6 cellular contexts compared by ENCODE assay signal in the genomic region with DNA sequence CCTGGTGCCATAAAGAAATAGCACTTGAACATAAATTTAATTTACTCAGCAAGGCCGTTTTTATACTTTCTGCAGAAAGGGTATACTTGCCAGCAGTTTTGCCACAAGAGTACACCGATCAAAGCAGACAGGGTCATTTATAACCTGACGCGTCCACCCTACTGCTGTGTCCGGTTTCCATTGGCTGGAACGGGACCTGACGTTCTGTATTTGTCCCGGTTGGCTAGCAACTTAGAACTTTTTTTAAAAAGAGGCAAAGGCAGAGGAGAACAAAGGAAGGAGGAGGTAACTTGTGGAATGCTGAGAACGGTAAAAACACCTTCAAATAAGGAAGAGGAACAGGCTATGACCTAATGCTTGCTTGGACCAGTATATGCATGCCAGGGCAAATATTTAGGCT. TPM values are rescaled to one million over a fixed set of nuclear protein-coding genes. Genes with fewer than 3 reads are reported as not detected.
A peak's percentile ranks its signal among the peaks of the same experiment; 100 is the strongest.
DNase-seq lines count a peak whose midpoint lies in the region; ATAC-seq, FAIRE-seq and TF ChIP-seq lines count a peak whose summit lies in the region.
"Not testable (repeated sequence)": the region's sequence is repeated elsewhere in the genome, so short reads cannot be mapped to it uniquely, and the experiment has no call there.

No MANE protein-coding gene starts in this region.

- H3K9me3 ChIP-seq in mammary epithelial cell (replicated peaks; ENCODE audit: insufficient read depth, low read length); esophagus squamous epithelium; keratinocyte (ENCODE audit: control insufficient read depth, low read depth, low read length); neutrophil: not testable (repeated sequence)

- 63% methylated on average over 8 of the region's 9 CpGs for WGBS in mammary epithelial cell (ENCODE audit: low coverage, missing lambda C conversion rate)
- 42 to 49% methylated on average over 8 to 9 of the region's 9 CpGs for WGBS in esophagus squamous epithelium, 2 donors

- FAIRE-seq in keratinocyte (lab: Jason Lieb, UNC), result peak; percentile 59

- CTCF ChIA-PET in mammary epithelial cell (lab: Charles Lee; ENCODE audit: low non-redundant PET), result not testable (repeated sequence)

- H3K36me3 Mint-ChIP-seq in GM23338 (ENCODE audit: low read depth), result not testable (repeated sequence)

- not testable (repeated sequence) for BruUV-seq in mammary epithelial cell (replicated peaks; lab: Mats Ljungman, UMichigan)

- peak overlapping the region; percentile 73 for H3K27ac Mint-ChIP-seq in GM23338

- dilution Hi-C loops in mammary epithelial cell (cut with HindIII; ENCODE audit: low sequenced_read_pairs); keratinocyte (cut with MboI; ENCODE audit: extremely low pct_ligation_motif_present, low sequenced_read_pairs): not testable (repeated sequence)

- not testable (repeated sequence) for H2AFZ ChIP-seq in GM23338; mammary epithelial cell (ENCODE audit: low read depth, low read length)
- peak overlapping the region; percentile 39 for H2AFZ ChIP-seq in keratinocyte (ENCODE audit: control insufficient read depth, low read length)

- not testable (repeated sequence) for H3K4me1 ChIP-seq in GM23338 (ENCODE audit: insufficient read depth); mammary epithelial cell (ENCODE audit: insufficient read depth, low read length)
- H3K4me1 ChIP-seq in esophagus squamous epithelium, result peaks cover 0 to 42% (median 15%) of the 10 kb centered on the region in 3 donors
- peaks cover 11% of the 10 kb centered on the region for H3K4me1 ChIP-seq in keratinocyte (ENCODE audit: control insufficient read depth, extremely low read depth, insufficient read depth, low read length)
- H3K4me1 ChIP-seq in neutrophil (ENCODE audit: control insufficient read depth in 1 of 2, insufficient read depth in 1 of 2, low read depth in 1 of 2, low read length in 1 of 2), result peaks cover 14 to 15% of the 10 kb centered on the region in 2 experiments

- not testable (repeated sequence) for H3K4me3 ChIP-seq in GM23338; mammary epithelial cell (replicated peaks in 1 of 3; ENCODE audit: insufficient read depth in 1 of 3, low read depth in 2 of 3, low read length in 3 of 3); epithelial cell of esophagus (ENCODE audit: low read length); esophagus squamous epithelium; keratinocyte (ENCODE audit: control insufficient read depth in 2 of 3, extremely low read depth in 1 of 3, insufficient read depth in 2 of 3, low read depth in 1 of 3, low read length in 3 of 3); neutrophil (ENCODE audit: low read depth in 1 of 2, low read length in 1 of 2)

- TF ChIP-seq CTCF in GM23338 (conservative IDR thresholded peaks at IDR 0.05; ENCODE audit: low read depth in 2 of 2); mammary epithelial cell (conservative IDR thresholded peaks at IDR 0.05 in 1 of 2, IDR thresholded peaks at IDR 0.05 in 1 of 2; ENCODE audit: extremely low read depth in 1 of 2, insufficient read depth in 1 of 2, low read depth in 1 of 2, low read length in 2 of 2); epithelial cell of esophagus (IDR thresholded peaks at IDR 0.05; ENCODE audit: insufficient read depth, low read depth, low read length, missing control alignments); esophagus squamous epithelium (IDR thresholded peaks at IDR 0.05); keratinocyte (optimal IDR thresholded peaks at IDR 0.05 in 1 of 3, IDR thresholded peaks at IDR 0.05 in 1 of 3, conservative IDR thresholded peaks at IDR 0.05 in 1 of 3; ENCODE audit: extremely low read depth in 1 of 3, insufficient read depth in 2 of 3, low read length in 3 of 3); neutrophil (IDR thresholded peaks at IDR 0.05): not testable (repeated sequence)

- DNase-seq in GM23338 (ENCODE audit: low spot score) (peak; percentile 24), mammary epithelial cell (peak; percentile 8), epithelial cell of esophagus (ENCODE audit: low read depth) (peak; percentile 45)
- DNase-seq in esophagus squamous epithelium (lab: John Stamatoyannopoulos, UW); keratinocyte (ENCODE audit: low read depth, low spot score): not testable (repeated sequence)

- not testable (repeated sequence) for H3K4me2 ChIP-seq in GM23338
- H3K4me2 ChIP-seq in mammary epithelial cell (ENCODE audit: insufficient read depth, low read depth, low read length) (peak overlapping the region; percentile 21), keratinocyte (ENCODE audit: control insufficient read depth, extremely low read depth, insufficient read depth, low read depth, low read length) (peak overlapping the region; percentile 59)

- H4K20me1 ChIP-seq in GM23338 (replicated peaks; ENCODE audit: insufficient read depth); mammary epithelial cell (ENCODE audit: insufficient read depth, low read length); keratinocyte (ENCODE audit: control insufficient read depth, extremely low read depth, insufficient read depth, low read length): not testable (repeated sequence)

- H3K79me2 ChIP-seq in GM23338 (replicated peaks; ENCODE audit: insufficient read depth); mammary epithelial cell (ENCODE audit: insufficient read depth, low read length); keratinocyte (ENCODE audit: control insufficient read depth, insufficient read depth, low read length): not testable (repeated sequence)

- H3K27me3 Mint-ChIP-seq in GM23338 (ENCODE audit: insufficient read depth, low read depth, poor library complexity), result not testable (repeated sequence)

- TF ChIP-seq POLR2A in esophagus squamous epithelium (IDR thresholded peaks at IDR 0.05), result not testable (repeated sequence)

- not testable (repeated sequence) for H3K9me1 ChIP-seq in keratinocyte (ENCODE audit: control insufficient read depth, extremely low read depth, insufficient read depth, low read length)

- not testable (repeated sequence) for H3K4me1 Mint-ChIP-seq in GM23338

- not testable (repeated sequence) for H3F3A ChIP-seq in GM23338 (replicated peaks; ENCODE audit: low read depth)

- H3K27me3 ChIP-seq in GM23338 (ENCODE audit: insufficient read depth); mammary epithelial cell (ENCODE audit: insufficient read depth, low read length); esophagus squamous epithelium; keratinocyte (ENCODE audit: control insufficient read depth, extremely low read depth, insufficient read depth, low read length); neutrophil: not testable (repeated sequence)

- H3K4me3 Mint-ChIP-seq in GM23338, result not testable (repeated sequence)

- in situ Hi-C loops in mammary epithelial cell (cut with MboI; ENCODE audit: low sequenced_read_pairs in 2 of 2), result not testable (repeated sequence)

- not testable (repeated sequence) for ATAC-seq in GM23338

- not testable (repeated sequence) for H3K9me2 ChIP-seq in GM23338 (ENCODE audit: insufficient read depth)

- intact Hi-C loops in mammary epithelial cell (cut with micrococcal nuclease); esophagus squamous epithelium (cut with DNase I): not testable (repeated sequence)

- H3K27ac ChIP-seq in GM23338 (ENCODE audit: low read depth); keratinocyte (ENCODE audit: control insufficient read depth, insufficient read depth, low read length): not testable (repeated sequence)
- peak overlapping the region; percentile 64 for H3K27ac ChIP-seq in mammary epithelial cell (ENCODE audit: insufficient read depth, low read depth, low read length)
- H3K27ac ChIP-seq in esophagus squamous epithelium, result peak overlapping the region in 3 of 4 donors; percentile 60 to 80 (median 68)
- peak overlapping the region; percentile 23 for H3K27ac ChIP-seq in neutrophil

- H3K9ac ChIP-seq in mammary epithelial cell (ENCODE audit: insufficient read depth, low read length); keratinocyte (ENCODE audit: control insufficient read depth, extremely low read depth, insufficient read depth, low read length): not testable (repeated sequence)

- not testable (repeated sequence) for H3K36me3 ChIP-seq in GM23338 (ENCODE audit: insufficient read depth); mammary epithelial cell (ENCODE audit: insufficient read depth, low read length); keratinocyte (ENCODE audit: control insufficient read depth in 2 of 2, extremely low read depth in 1 of 2, insufficient read depth in 2 of 2, low read length in 2 of 2)
- peaks cover 0 to 25% (median 0%) of the 10 kb centered on the region in 3 donors for H3K36me3 ChIP-seq in esophagus squamous epithelium
- peaks cover 21% of the 10 kb centered on the region for H3K36me3 ChIP-seq in neutrophil

- H3K9me3 Mint-ChIP-seq in GM23338, result not testable (repeated sequence)

RNA-seq across cellular contexts. Expression of a gene that starts 33.8 kb away (rescaled TPM):
- total RNA-seq in GM23338 (2014; rRNA removed; shearing (Covaris generic)), result 13.9 and 15.3 TPM in 2 replicates
- polyA plus RNA-seq in GM23338 (2016; fragmentation: Nextera tagmentation; extraction: Ambion mirVana) (10.2 and 11.4 TPM in 2 replicates), mammary epithelial cell (28.2 TPM), keratinocyte (15.7 to 27.6 TPM (median 25.0 TPM) in 3 replicates)
- total RNA-seq in mammary epithelial cell (10 to 100 TPM; 33.5 to 34.2 TPM), esophagus squamous epithelium (10 to 100 TPM; 18.5 to 49.4 (median 36.0) TPM)
- polyA minus RNA-seq in mammary epithelial cell (20.9 TPM), keratinocyte (5.4 to 26.8 TPM (median 17.2 TPM) in 3 replicates)
- polyA plus RNA-seq in keratinocyte (2011; ENCODE audit: low read depth), result 38.8 TPM
- polyA plus RNA-seq in keratinocyte (2011; cell fraction: cytosol; rRNA removed), result 18.2 and 29.0 TPM in 2 replicates
- 12.6 and 14.9 TPM in 2 replicates for polyA plus RNA-seq in keratinocyte (2011; cell fraction: nucleus; rRNA removed)
- polyA plus RNA-seq in keratinocyte (2012; ENCODE audit: low replicate concordance), result 14.7 and 19.8 TPM in 2 replicates
- 18.2 TPM for polyA minus RNA-seq in keratinocyte (2011; cell fraction: cytosol; rRNA and poly(A)+ RNA removed)
- 7.1 and 14.0 TPM in 2 replicates for polyA minus RNA-seq in keratinocyte (2011; cell fraction: nucleus; rRNA and poly(A)+ RNA removed)
